10 cellular contexts compared by ENCODE assay signal in the genomic region with DNA sequence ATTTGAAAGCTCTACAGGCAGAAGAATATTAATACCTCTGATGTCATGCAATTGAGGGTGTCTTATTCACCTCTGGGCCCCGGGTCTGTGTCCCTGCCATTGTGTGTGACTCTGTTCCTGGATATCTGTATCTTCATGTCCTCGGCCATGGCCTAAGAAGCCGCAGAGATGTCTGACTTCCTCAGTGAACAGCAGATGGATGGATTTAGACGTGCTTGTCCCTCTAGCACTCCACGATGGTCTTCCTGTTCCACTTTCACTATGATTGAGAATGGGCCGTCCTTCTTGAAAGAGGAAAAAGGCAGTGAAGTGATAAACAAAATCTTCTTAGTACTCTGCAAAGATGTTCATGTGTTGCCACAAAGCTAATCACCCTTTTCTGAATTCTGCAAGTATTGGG.
DNase-seq lines count a peak whose midpoint lies in the region; ATAC-seq and TF ChIP-seq lines count a peak whose summit lies in the region.
"Had no signal": no experiment of that assay in that cellular context is flagged by ENCODE, and none has a peak within 500 bp of the region (broad histone marks: within the 10 kb centered on the region; RNA-seq: fewer than 3 reads in every experiment).

No MANE protein-coding gene starts in this region.

- peaks cover 3% of the 10 kb centered on the region for H3K36me3 Mint-ChIP-seq in activated naive CD4-positive, alpha-beta T cell treated with anti-CD3 and anti-CD28 coated beads, Interleukin-2, amount 50 U/mL, for 24 hours
- peaks cover 5% of the 10 kb centered on the region for H3K36me3 Mint-ChIP-seq in activated T-helper 17 cell treated with anti-CD3 and anti-CD28 coated beads, Interleukin-2, amount 50 U/mL, for 72 hours (ENCODE audit: low read depth)

- H3K27ac ChIP-seq in spleen, result peak overlapping the region; percentile 45 to 89 (median 76)
- H3K27ac ChIP-seq: C4-2B, SK-N-MC had no signal

- peaks cover 61% of the 10 kb centered on the region for H3K4me1 Mint-ChIP-seq in activated naive CD4-positive, alpha-beta T cell treated with anti-CD3 and anti-CD28 coated beads, Interleukin-2, amount 50 U/mL, for 24 hours
- peaks cover 54% of the 10 kb centered on the region for H3K4me1 Mint-ChIP-seq in activated T-helper 17 cell treated with anti-CD3 and anti-CD28 coated beads, Interleukin-2, amount 50 U/mL, for 72 hours

- H3K9me3 Mint-ChIP-seq in activated naive CD4-positive, alpha-beta T cell treated with anti-CD3 and anti-CD28 coated beads, Interleukin-2, amount 50 U/mL, for 24 hours, result no peaks in the 10 kb centered on the region
- no peaks in the 10 kb centered on the region for H3K9me3 Mint-ChIP-seq in activated T-helper 17 cell treated with anti-CD3 and anti-CD28 coated beads, Interleukin-2, amount 50 U/mL, for 72 hours

- peaks cover 0 to 2% (median 0%) of the 10 kb centered on the region in 8 donors for H3K9me3 ChIP-seq in spleen

- intact Hi-C loops in spleen (cut with DNase I; ENCODE audit: low total_unique reads), result no loop called here

- H3K4me3 Mint-ChIP-seq in activated naive CD4-positive, alpha-beta T cell treated with anti-CD3 and anti-CD28 coated beads, Interleukin-2, amount 50 U/mL, for 24 hours, result no peak overlapping the region
- peak overlapping the region; percentile 80 for H3K4me3 Mint-ChIP-seq in activated T-helper 17 cell treated with anti-CD3 and anti-CD28 coated beads, Interleukin-2, amount 50 U/mL, for 72 hours

- no peak for TF ChIP-seq POLR2A in spleen (IDR thresholded peaks at IDR 0.05)

- H3K4me3 ChIP-seq in spleen, result peak overlapping the region in 2 of 8 donors; percentile 4 to 43
- H3K4me3 ChIP-seq: SK-N-MC had no signal

- H3K27me3 Mint-ChIP-seq in activated naive CD4-positive, alpha-beta T cell treated with anti-CD3 and anti-CD28 coated beads, Interleukin-2, amount 50 U/mL, for 24 hours, result no peaks in the 10 kb centered on the region
- no peaks in the 10 kb centered on the region for H3K27me3 Mint-ChIP-seq in activated T-helper 17 cell treated with anti-CD3 and anti-CD28 coated beads, Interleukin-2, amount 50 U/mL, for 72 hours

- ATAC-seq in HG03066 (IDR thresholded peaks at IDR 0.05; ENCODE audit: low read depth, unreplicated experiment), result peak; percentile 69
- ATAC-seq in activated T-helper 17 cell treated with anti-CD3 and anti-CD28 coated beads, Interleukin-2, amount 50 U/mL, for 72 hours (replicated peaks), result peak; percentile 69
- ATAC-seq in omental fat pad (ENCODE audit: low FRiP score), result no peak

- TF ChIP-seq CTCF in spleen (IDR thresholded peaks at IDR 0.05 in 8 of 11, conservative IDR thresholded peaks at IDR 0.05 in 3 of 11) (no peak), omental fat pad (IDR thresholded peaks at IDR 0.05) (no peak)

- WGBS in spleen, 5 donors, result 3 to 10% (median 5%) methylated on average over 6 of the region's 6 CpGs

- H3K27me3 ChIP-seq in spleen (replicated peaks in 1 of 7), result no peaks in the 10 kb centered on the region

- H3K36me3 ChIP-seq in spleen, result no peaks in the 10 kb centered on the region

- peaks cover 23 to 92% (median 75%) of the 10 kb centered on the region in 6 donors for H3K4me1 ChIP-seq in spleen

- H3K27ac Mint-ChIP-seq in activated naive CD4-positive, alpha-beta T cell treated with anti-CD3 and anti-CD28 coated beads, Interleukin-2, amount 50 U/mL, for 24 hours, result peak overlapping the region; percentile 19
- peak overlapping the region; percentile 87 for H3K27ac Mint-ChIP-seq in activated T-helper 17 cell treated with anti-CD3 and anti-CD28 coated beads, Interleukin-2, amount 50 U/mL, for 72 hours

- no peak for DNase-seq in activated naive CD4-positive, alpha-beta T cell (lab: John Stamatoyannopoulos, UW)
- peak; percentile 72 for DNase-seq in spleen
- DNase-seq in NCI-H1417 treated with DMSO at 0.1 percent for 48 hours (lab: John Stamatoyannopoulos, UW), result no peak
- DNase-seq in omental fat pad (ENCODE audit: low spot score), result no peak
- DNase-seq in iPS-NIHi11 (ENCODE audit: low spot score), result no peak
